Comparison of ENCODE assay signal across 10 cellular contexts in genomic region chr4:184400375-184400870, GRCh38.
DNase-seq lines count a peak whose midpoint lies in the region; ATAC-seq and TF ChIP-seq lines count a peak whose summit lies in the region.
"Had no signal": no experiment of that assay in that cellular context is flagged by ENCODE, and none has a peak within 500 bp of the region (broad histone marks: within the 10 kb centered on the region; RNA-seq: fewer than 3 reads in every experiment).

No MANE protein-coding gene starts in this region.

- H3K4me3 Mint-ChIP-seq in T-helper 17 cell, result no peak overlapping the region

- peak; percentile 47 for TF ChIP-seq CTCF in fibroblast of pulmonary artery (IDR thresholded peaks at IDR 0.05; ENCODE audit: low read length, missing control alignments)

- intact Hi-C loops in sciatic nerve (cut with DNase I), result no loop called here

- H3K9ac ChIP-seq in GM23248, result peak overlapping the region; percentile 38
- H3K9ac ChIP-seq: KMS-11 had no signal

- H3K4me2 ChIP-seq in GM23248 (ENCODE audit: unreplicated experiment), result peak overlapping the region; percentile 46
- H3K4me2 ChIP-seq: KMS-11 had no signal

- peaks cover 23% of the 10 kb centered on the region for H3K4me1 Mint-ChIP-seq in T-helper 17 cell

- H3K36me3 Mint-ChIP-seq in T-helper 17 cell (ENCODE audit: low read depth), result peaks cover 11% of the 10 kb centered on the region

- no peaks in the 10 kb centered on the region for H3K79me2 ChIP-seq in GM23248 (ENCODE audit: insufficient read depth)

- H3K27ac ChIP-seq in GM23248, result peak overlapping the region; percentile 85
- H3K27ac ChIP-seq: KMS-11 had no signal

- no peak overlapping the region for H2AFZ ChIP-seq in GM23248

- WGBS in GM23248 (ENCODE audit: low coverage in 1 of 2, low lambda C conversion rate in 2 of 2, missing lambda C conversion rate in 2 of 2), 2 experiments, result 7 to 12% methylated on average over 7 of the region's 7 CpGs

- H3K27ac Mint-ChIP-seq in T-helper 17 cell, result peak overlapping the region; percentile 57

- no peaks in the 10 kb centered on the region for H4K20me1 ChIP-seq in GM23248 (ENCODE audit: insufficient read depth)

- no peaks in the 10 kb centered on the region for H3K9me2 ChIP-seq in GM23248 (ENCODE audit: insufficient read depth)

- H3K36me3 ChIP-seq in GM23248 (ENCODE audit: low read depth), result peaks cover 16% of the 10 kb centered on the region

- H3K4me3 ChIP-seq in GM23248, result no peak overlapping the region
- H3K4me3 ChIP-seq in fibroblast of pulmonary artery (replicated peaks; ENCODE audit: low read depth, low read length), result no peak overlapping the region

- peaks cover 22% of the 10 kb centered on the region for H3F3A ChIP-seq in GM23248 (ENCODE audit: insufficient read depth)

- no peaks in the 10 kb centered on the region for H3K27me3 ChIP-seq in GM23248 (replicated peaks; ENCODE audit: insufficient read depth)

- ATAC-seq in T-helper 17 cell (no peak), sciatic nerve (peak; percentile 81), HG03025 (IDR thresholded peaks at IDR 0.05; ENCODE audit: low FRiP score, unreplicated experiment) (no peak)

- DNase-seq in GM23248, result peak; percentile 94
- DNase-seq in T-helper 17 cell, result no peak
- DNase-seq in fibroblast of pulmonary artery (ENCODE audit: low read depth), result peak; percentile 97
- no peak for DNase-seq in sciatic nerve (ENCODE audit: low spot score)
- DNase-seq in SW480 (ENCODE audit: low spot score), result no peak
- DNase-seq in SIG-M5 treated with dmso at 0.1 percent for 504 hours (lab: John Stamatoyannopoulos, UW; ENCODE audit: unreplicated experiment), result no peak
- DNase-seq in activated effector memory CD4-positive, alpha-beta T cell treated with Interleukin-2 at 50 U/mL for 16 hours, result no peak
- DNase-seq: occipital lobe had no signal

- no peaks in the 10 kb centered on the region for H3K27me3 Mint-ChIP-seq in T-helper 17 cell

- in situ Hi-C loops in GM23248 (cut with MboI), result no loop called here

- H3K4me1 ChIP-seq in GM23248 (ENCODE audit: insufficient read depth), result peaks cover 12% of the 10 kb centered on the region

- H3K9me3 ChIP-seq in GM23248 (ENCODE audit: low read depth) (no peaks in the 10 kb centered on the region), T-helper 17 cell (ENCODE audit: control insufficient read depth, low read length, poor library complexity, severe bottlenecking) (no peaks in the 10 kb centered on the region)

Comparison
In these comparisons a context has a peak if more than half of its experiments do, and no peak if none do; other contexts are left out.
1. DNase-seq: peak in GM23248 (single experiment) and fibroblast of pulmonary artery (single experiment); none in T-helper 17 cell (0 of 3), sciatic nerve (single experiment), SW480 (single experiment), SIG-M5 treated with dmso at 0.1 percent for 504 hours (single experiment) and activated effector memory CD4-positive, alpha-beta T cell treated with Interleukin-2 at 50 U/mL for 16 hours (single experiment).